In genomic region chr2:211055438-211055837, GRCh38 we compare ENCODE assay signal across 14 cellular contexts.
A peak's percentile ranks its signal among the peaks of the same experiment; 100 is the strongest.
DNase-seq lines count a peak whose midpoint lies in the region; ATAC-seq, FAIRE-seq and TF ChIP-seq lines count a peak whose summit lies in the region.
"Had no signal": no experiment of that assay in that cellular context is flagged by ENCODE, and none has a peak within 500 bp of the region (broad histone marks: within the 10 kb centered on the region; RNA-seq: fewer than 3 reads in every experiment).

No MANE protein-coding gene starts in this region.

- POLR2A ChIA-PET in A549 (lab: Yijun Ruan, JAX), result no interaction called here

- peak; percentile 54 to 72; a peak in 4 of 6 replicates for ATAC-seq in A549
- no peak for ATAC-seq in activated CD8-positive, alpha-beta memory T cell treated with anti-CD3 and anti-CD28 coated beads, Interleukin-2, amount 10 ng/mL, durations not matched to agents 7 days and 5 days

- no peak overlapping the region for H3K9ac ChIP-seq in H9 (ENCODE audit: extremely low read depth, insufficient read length, low read length)
- H3K9ac ChIP-seq: BLaER1 treated with 17β-estradiol and CSF1 and Interleukin-3, amounts not matched to agents 10 nM and 100 nM had no signal

- H3K9me3 ChIP-seq in A549, result no peaks in the 10 kb centered on the region
- no peaks in the 10 kb centered on the region for H3K9me3 ChIP-seq in H9 (ENCODE audit: control insufficient read depth, low read depth, low read length)
- no peaks in the 10 kb centered on the region for H3K9me3 ChIP-seq in small intestine (ENCODE audit: control insufficient read depth, low read depth)
- H3K9me3 ChIP-seq: BLaER1 treated with 17β-estradiol and CSF1 and Interleukin-3, amounts not matched to agents 10 nM and 100 nM had no signal

- H2AFZ ChIP-seq in H9 (ENCODE audit: low read length), result no peak overlapping the region

- H3K27me3 Mint-ChIP-seq in H9 (ENCODE audit: low read depth), result no peaks in the 10 kb centered on the region
- H3K27me3 Mint-ChIP-seq in activated CD8-positive, alpha-beta memory T cell treated with anti-CD3 and anti-CD28 coated beads, Interleukin-2, amount 10 ng/mL, durations not matched to agents 7 days and 5 days, result no peaks in the 10 kb centered on the region
- H3K27me3 Mint-ChIP-seq: activated CD4-positive, alpha-beta memory T cell treated with anti-CD3 and anti-CD28 coated beads, Interleukin-2, amount 10 ng/mL, durations not matched to agents 7 days and 5 days; activated naive CD8-positive, alpha-beta T cell; naive B cell had no signal

- no peaks in the 10 kb centered on the region for H3K79me2 ChIP-seq in H9 (ENCODE audit: insufficient read depth, low read length)

- H3K9me3 Mint-ChIP-seq in H9, result no peaks in the 10 kb centered on the region
- no peaks in the 10 kb centered on the region for H3K9me3 Mint-ChIP-seq in activated CD8-positive, alpha-beta memory T cell treated with anti-CD3 and anti-CD28 coated beads, Interleukin-2, amount 10 ng/mL, durations not matched to agents 7 days and 5 days (ENCODE audit: low read depth)

- no peaks in the 10 kb centered on the region for H3K36me3 Mint-ChIP-seq in H9 (ENCODE audit: insufficient read depth in 1 of 3, low read depth in 3 of 3)
- H3K36me3 Mint-ChIP-seq in activated CD8-positive, alpha-beta memory T cell treated with anti-CD3 and anti-CD28 coated beads, Interleukin-2, amount 10 ng/mL, durations not matched to agents 7 days and 5 days, result no peaks in the 10 kb centered on the region
- H3K36me3 Mint-ChIP-seq: activated naive CD8-positive, alpha-beta T cell; naive B cell had no signal

- H3T11ph ChIP-seq in H9 (ENCODE audit: low read length), result no peak overlapping the region

- no peak overlapping the region for H2BK5ac ChIP-seq in H9 (ENCODE audit: insufficient read length, low read length)

- H3K4me1 ChIP-seq in A549 (no peaks in the 10 kb centered on the region), H9 (ENCODE audit: insufficient read depth, low read length) (no peaks in the 10 kb centered on the region), small intestine (ENCODE audit: control insufficient read depth in 2 of 2, insufficient read depth in 1 of 2, low read depth in 1 of 2, low read length in 1 of 2) (no peaks in the 10 kb centered on the region)
- H3K4me1 ChIP-seq: BLaER1 treated with 17β-estradiol and CSF1 and Interleukin-3, amounts not matched to agents 10 nM and 100 nM had no signal

- TF ChIP-seq CTCF in A549 (IDR thresholded peaks at IDR 0.05) (0 out of 3 replicates have a peak, but pooled peaks have one; percentile 16), H9 (conservative IDR thresholded peaks at IDR 0.05) (peak; percentile 67), fibroblast of the aortic adventitia (IDR thresholded peaks at IDR 0.05; ENCODE audit: insufficient read depth, low read length) (peak; percentile 55)

- no peak overlapping the region for H4K91ac ChIP-seq in H9 (ENCODE audit: insufficient read length, low read depth, low read length)

- H3K27me3 ChIP-seq in H9 (ENCODE audit: insufficient read depth, low read length) (no peaks in the 10 kb centered on the region), small intestine (ENCODE audit: control insufficient read depth in 2 of 2, insufficient read depth in 2 of 2, low read length in 2 of 2) (no peaks in the 10 kb centered on the region)
- H3K27me3 ChIP-seq: BLaER1 treated with 17β-estradiol and CSF1 and Interleukin-3, amounts not matched to agents 10 nM and 100 nM had no signal

- no peaks in the 10 kb centered on the region for H3K79me1 ChIP-seq in H9 (ENCODE audit: insufficient read depth, low read depth, low read length, poor library complexity, severe bottlenecking)

- H3K4ac ChIP-seq in H9 (ENCODE audit: low read depth, low read length), result no peak overlapping the region

- no peak overlapping the region for H2BK20ac ChIP-seq in H9 (ENCODE audit: low read depth, low read length, poor library complexity, severe bottlenecking)

- no peak overlapping the region for H3K27ac ChIP-seq in A549
- H3K27ac ChIP-seq in H9 (ENCODE audit: insufficient read length, low read depth, low read length), result no peak overlapping the region
- no peak overlapping the region for H3K27ac ChIP-seq in small intestine (ENCODE audit: low read depth in 1 of 2, low read length in 1 of 2)
- H3K27ac ChIP-seq: BLaER1 treated with 17β-estradiol and CSF1 and Interleukin-3, amounts not matched to agents 10 nM and 100 nM had no signal

- no peak overlapping the region for H3K23ac ChIP-seq in H9 (ENCODE audit: insufficient read length, low read depth, low read length)

- H3K36me3 ChIP-seq in small intestine (ENCODE audit: control insufficient read depth in 2 of 2, insufficient read depth in 2 of 2, low read length in 2 of 2), result no peaks in the 10 kb centered on the region
- H3K36me3 ChIP-seq: BLaER1 treated with 17β-estradiol and CSF1 and Interleukin-3, amounts not matched to agents 10 nM and 100 nM had no signal

- DNase-seq in A549 (ENCODE audit: low read depth in 1 of 2, low spot score in 1 of 2) (peak in 1 of 2 experiments; percentile 28), H9 (peak; percentile 36), OCI-M1 (lab: John Stamatoyannopoulos, UW) (peak; percentile 27), fibroblast of the aortic adventitia (ENCODE audit: low read depth) (peak; percentile 26), cerebellar cortex (ENCODE audit: low spot score) (no peak), small intestine (no peak)
- no peak for DNase-seq in activated CD8-positive, alpha-beta memory T cell treated with anti-CD3 and anti-CD28 coated beads, Interleukin-2, amount 10 ng/mL, durations not matched to agents 7 days and 5 days
- DNase-seq in effector CD8-positive, alpha-beta T cell (lab: John Stamatoyannopoulos, UW), result no peak
- DNase-seq: activated CD4-positive, alpha-beta memory T cell treated with anti-CD3 and anti-CD28 coated beads, Interleukin-2, amount 10 ng/mL, durations not matched to agents 7 days and 5 days; effector memory CD4-positive, alpha-beta T cell; naive B cell; stimulated activated naive CD4-positive, alpha-beta T cell had no signal

- H3K4me3 ChIP-seq in A549 (no peak overlapping the region), fibroblast of the aortic adventitia (ENCODE audit: low read depth, low read length) (no peak overlapping the region), small intestine (ENCODE audit: low read depth in 1 of 2, low read length in 2 of 2) (no peak overlapping the region)
- H3K4me3 ChIP-seq: BLaER1 treated with 17β-estradiol and CSF1 and Interleukin-3, amounts not matched to agents 10 nM and 100 nM had no signal

- H2AK5ac ChIP-seq in H9 (ENCODE audit: insufficient read length, low read length), result no peak overlapping the region

- no peaks in the 10 kb centered on the region for H3K4me1 Mint-ChIP-seq in H9
- no peaks in the 10 kb centered on the region for H3K4me1 Mint-ChIP-seq in activated CD8-positive, alpha-beta memory T cell treated with anti-CD3 and anti-CD28 coated beads, Interleukin-2, amount 10 ng/mL, durations not matched to agents 7 days and 5 days
- H3K4me1 Mint-ChIP-seq: activated CD4-positive, alpha-beta memory T cell treated with anti-CD3 and anti-CD28 coated beads, Interleukin-2, amount 10 ng/mL, durations not matched to agents 7 days and 5 days; naive B cell had no signal

- H3K27ac Mint-ChIP-seq in H9, result no peak overlapping the region
- H3K27ac Mint-ChIP-seq in activated CD8-positive, alpha-beta memory T cell treated with anti-CD3 and anti-CD28 coated beads, Interleukin-2, amount 10 ng/mL, durations not matched to agents 7 days and 5 days, result no peak overlapping the region
- H3K27ac Mint-ChIP-seq: activated CD4-positive, alpha-beta memory T cell treated with anti-CD3 and anti-CD28 coated beads, Interleukin-2, amount 10 ng/mL, durations not matched to agents 7 days and 5 days; activated naive CD8-positive, alpha-beta T cell; naive B cell had no signal

- H4K8ac ChIP-seq in H9 (replicated peaks; ENCODE audit: insufficient read length, low read depth, low read length), result no peak overlapping the region

- no peaks in the 10 kb centered on the region for H4K20me1 ChIP-seq in H9 (ENCODE audit: control insufficient read depth, insufficient read depth, insufficient read length)
- H4K20me1 ChIP-seq: BLaER1 treated with 17β-estradiol and CSF1 and Interleukin-3, amounts not matched to agents 10 nM and 100 nM had no signal

- TF ChIP-seq EP300 in A549 (IDR thresholded peaks at IDR 0.05), result no peak

- H3K4me2 ChIP-seq in A549 (no peak overlapping the region), H9 (ENCODE audit: insufficient read depth, insufficient read length, low read length) (no peak overlapping the region)
- H3K4me2 ChIP-seq: BLaER1 treated with 17β-estradiol and CSF1 and Interleukin-3, amounts not matched to agents 10 nM and 100 nM had no signal

- TF ChIP-seq POLR2A in A549 (IDR thresholded peaks at IDR 0.05; ENCODE audit: low read length), result no peak

- H2BK15ac ChIP-seq in H9 (ENCODE audit: low read depth, low read length), result no peak overlapping the region

- FAIRE-seq in A549 (lab: Jason Lieb, UNC) (no peak), small intestine (lab: Jason Lieb, UNC) (no peak)

- no peak overlapping the region for H3K4me3 Mint-ChIP-seq in H9
- H3K4me3 Mint-ChIP-seq in activated CD8-positive, alpha-beta memory T cell treated with anti-CD3 and anti-CD28 coated beads, Interleukin-2, amount 10 ng/mL, durations not matched to agents 7 days and 5 days, result no peak overlapping the region
- H3K4me3 Mint-ChIP-seq: activated CD4-positive, alpha-beta memory T cell treated with anti-CD3 and anti-CD28 coated beads, Interleukin-2, amount 10 ng/mL, durations not matched to agents 7 days and 5 days; activated naive CD8-positive, alpha-beta T cell; naive B cell had no signal

- H3K56ac ChIP-seq in H9 (ENCODE audit: insufficient read length, low read depth, low read length), result no peak overlapping the region

- WGBS in A549 (ENCODE audit: missing lambda C conversion rate), result 40% methylated on average over 5 of the region's 5 CpGs
- no CpG with 5 or more reads among the region's 5 CpGs for WGBS in H9 (ENCODE audit: extremely low coverage, insufficient read length, low lambda C conversion rate)
- WGBS in small intestine, 3 donors, result 72 to 80% (median 75%) methylated on average over 5 of the region's 5 CpGs

- no peak overlapping the region for H3K18ac ChIP-seq in H9 (ENCODE audit: insufficient read length, low read depth, low read length)

- H3K23me2 ChIP-seq in H9 (ENCODE audit: insufficient read length, low read depth, low read length, poor library complexity, severe bottlenecking), result no peaks in the 10 kb centered on the region

- no peak overlapping the region for H4K5ac ChIP-seq in H9 (ENCODE audit: insufficient read length, low read depth, low read length)

- no peak overlapping the region for H3K14ac ChIP-seq in H9 (ENCODE audit: insufficient read depth, low read length)

- CTCF ChIA-PET in A549 (lab: Yijun Ruan, JAX), result interaction anchor here (0.7 to 1.5 kb wide), 3 partner anchors 16 to 641 kb away, joined by 3 to 5 read pairs (median 3); no protein-coding TSS in a partner anchor
- CTCF ChIA-PET in activated CD8-positive, alpha-beta memory T cell treated with anti-CD3 and anti-CD28 coated beads, Interleukin-2, amount 10 ng/mL, durations not matched to agents 7 days and 5 days (lab: Charles Lee), result no interaction called here

- H2BK120ac ChIP-seq in H9 (ENCODE audit: low read depth, low read length, poor library complexity, severe bottlenecking), result no peak overlapping the region

- TF ChIP-seq RAD21 in A549 (conservative IDR thresholded peaks at IDR 0.05 in 1 of 2, IDR thresholded peaks at IDR 0.05 in 1 of 2), result peak in 1 of 2 experiments; percentile 43; a peak in 3 of 5 replicates

- H2BK12ac ChIP-seq in H9 (ENCODE audit: insufficient read length, low read depth, low read length), result no peak overlapping the region

Comparison
In these comparisons a context has a peak if more than half of its experiments do, and no peak if none do; other contexts are left out.
1. DNase-seq: peak in H9 (single experiment), OCI-M1 (single experiment) and fibroblast of the aortic adventitia (single experiment); none in activated CD8-positive, alpha-beta memory T cell treated with anti-CD3 and anti-CD28 coated beads, Interleukin-2, amount 10 ng/mL, durations not matched to agents 7 days and 5 days (single experiment), effector CD8-positive, alpha-beta T cell (single experiment), cerebellar cortex (single experiment) and small intestine (single experiment).
2. CTCF ChIP-seq: peak in every context shown above with its lines; median percentile 67 in H9; 55 in fibroblast of the aortic adventitia; 16 in A549.